ENCODE assay signal across 14 cellular contexts in the genomic region with DNA sequence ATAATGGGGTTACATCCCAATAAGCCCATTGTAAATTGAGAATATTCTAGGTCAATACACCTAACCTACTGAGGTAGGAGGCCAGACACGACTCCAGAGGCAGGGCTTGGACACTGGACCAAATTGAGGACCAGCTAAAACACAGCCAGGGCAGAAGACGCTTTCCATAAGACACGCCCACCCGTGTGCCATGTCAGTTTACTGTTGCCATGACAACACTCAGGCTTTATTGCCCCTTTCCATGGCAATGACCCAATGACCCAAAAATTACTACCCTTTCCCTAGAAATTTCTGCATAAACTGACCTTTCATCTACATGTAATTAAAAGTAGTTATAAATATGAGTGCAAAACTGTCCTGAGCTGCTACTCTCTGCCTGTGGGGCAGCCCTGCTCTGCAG. TPM values are rescaled to one million over a fixed set of nuclear protein-coding genes. Genes with fewer than 3 reads are reported as not detected.
DNase-seq lines count a peak whose midpoint lies in the region; ATAC-seq and TF ChIP-seq lines count a peak whose summit lies in the region.
"Had no signal": no experiment of that assay in that cellular context is flagged by ENCODE, and none has a peak within 500 bp of the region (broad histone marks: within the 10 kb centered on the region; RNA-seq: fewer than 3 reads in every experiment).

No MANE protein-coding gene starts in this region.

- no peaks in the 10 kb centered on the region for H3K27me3 Mint-ChIP-seq in chondrocyte (ENCODE audit: low read depth)
- H3K27me3 Mint-ChIP-seq: CD4-positive, alpha-beta memory T cell had no signal

- ATAC-seq in left colon = peak; percentile 65
- no peak for ATAC-seq in HG03432 (IDR thresholded peaks at IDR 0.05; ENCODE audit: unreplicated experiment)

- intact Hi-C loops in left colon (cut with DNase I, micrococcal nuclease) = no loop called here

- peaks cover 16% of the 10 kb centered on the region for H3K4me1 Mint-ChIP-seq in chondrocyte (ENCODE audit: low read depth)
- H3K4me1 Mint-ChIP-seq: CD14-positive monocyte; CD4-positive, alpha-beta memory T cell had no signal

- no peak overlapping the region for H3K27ac Mint-ChIP-seq in chondrocyte (ENCODE audit: unreplicated experiment)
- H3K27ac Mint-ChIP-seq: CD4-positive, alpha-beta memory T cell; HFFc6 had no signal

- H3K36me3 Mint-ChIP-seq in chondrocyte (ENCODE audit: low read depth) = peaks cover 9% of the 10 kb centered on the region
- H3K36me3 Mint-ChIP-seq: CD4-positive, alpha-beta memory T cell had no signal

- DNase-seq in NCI-H82 (lab: John Stamatoyannopoulos, UW) (peak; percentile 12), NCI-H82 treated with DMSO at 0.1 percent for 48 hours (lab: John Stamatoyannopoulos, UW; ENCODE audit: unreplicated experiment) (no peak), NCI-H69 (lab: John Stamatoyannopoulos, UW) (peak; percentile 44), left colon (no peak), HT-29 (ENCODE audit: low spot score) (no peak), chondrocyte (ENCODE audit: low spot score) (no peak)
- DNase-seq: 8988T; CD4-positive, alpha-beta memory T cell; DMS153; DMS79; GF-D8; HFFc6 had no signal

- H3K4me3 Mint-ChIP-seq in chondrocyte (ENCODE audit: unreplicated experiment) = no peak overlapping the region
- H3K4me3 Mint-ChIP-seq: CD14-positive monocyte; CD4-positive, alpha-beta memory T cell; HFFc6 had no signal

- no peaks in the 10 kb centered on the region for H3K9me3 Mint-ChIP-seq in chondrocyte (ENCODE audit: low read depth)
- H3K9me3 Mint-ChIP-seq: CD14-positive monocyte; CD4-positive, alpha-beta memory T cell; HFFc6 had no signal

- no peak for TF ChIP-seq CTCF in chondrocyte (IDR thresholded peaks at IDR 0.05)

RNA-seq across cellular contexts. Expression of a gene that starts 31.5 kb away (rescaled TPM):
- 1 to 10 TPM; 3.8 to 7.3 TPM for total RNA-seq in left colon
- total RNA-seq in HT-29 (2014; rRNA removed; shearing (Covaris generic)) = 0.20 and 0.26 TPM in 2 replicates
- total RNA-seq in chondrocyte = 4.2 to 5.4 TPM (median 4.8 TPM) in 3 replicates

RNA-seq across cellular contexts. Expression of a gene that starts 43.8 kb away (rescaled TPM):
- total RNA-seq in left colon (10 to 100 TPM; 35.2 to 59.3 TPM), chondrocyte (6.1 to 7.1 TPM (median 6.6 TPM) in 3 replicates)
- 6.6 and 11.9 TPM in 2 replicates for total RNA-seq in HT-29 (2014; rRNA removed; shearing (Covaris generic))

Comparison
In these comparisons a context has a peak if more than half of its experiments do, and no peak if none do; other contexts are left out.
1. DNase-seq: peak in NCI-H82 (single experiment) and NCI-H69 (single experiment); none in NCI-H82 treated with DMSO at 0.1 percent for 48 hours (single experiment), left colon (0 of 2), HT-29 (single experiment) and chondrocyte (single experiment).